8 cellular contexts compared by ENCODE assay signal in genomic region chr6:86937219-86938079, GRCh38. TPM values are rescaled to one million over a fixed set of nuclear protein-coding genes. Genes with fewer than 3 reads are reported as not detected.
DNase-seq lines count a peak whose midpoint lies in the region; ATAC-seq, FAIRE-seq and TF ChIP-seq lines count a peak whose summit lies in the region.

HTR1E (plus strand) TSS chr6:86937528; CDS start chr6:87015335, 77,807 bp downstream.

- peak within 1 kb of the TSS; percentile 84 for H3K4me2 ChIP-seq in IMR-90 (ENCODE audit: low read depth, low read length)

- TF ChIP-seq POLR2A in IMR-90 (IDR thresholded peaks at IDR 0.05; ENCODE audit: low read depth, low read length) = no peak
- no peak for TF ChIP-seq POLR2A in gastroesophageal sphincter (IDR thresholded peaks at IDR 0.05)

- no peak within 1 kb of the TSS for H3K56ac ChIP-seq in IMR-90 (ENCODE audit: extremely low read depth, insufficient read depth, low read length)

- H3K4me3 Mint-ChIP-seq in naive thymus-derived CD8-positive, alpha-beta T cell = no peak within 1 kb of the TSS

- no CpG with 5 or more reads among the region's 55 CpGs for WGBS in IMR-90 (ENCODE audit: extremely low coverage in 2 of 2, insufficient read length in 1 of 2), 2 experiments
- WGBS in gastroesophageal sphincter (ENCODE audit: low coverage in 1 of 2), 2 donors = 0 to 2% methylated on average over 9 to 10 of the region's 55 CpGs
- WGBS in pancreas, 2 donors = 1% methylated on average over 50 to 55 of the region's 55 CpGs

- H3K9me1 ChIP-seq in IMR-90 (ENCODE audit: insufficient read depth, low read length) = no peaks in the 10 kb centered on the region

- no peak within 1 kb of the TSS for H4K8ac ChIP-seq in IMR-90 (ENCODE audit: low read depth in 2 of 2, low read length in 2 of 2)

- no peak within 1 kb of the TSS for H4K91ac ChIP-seq in IMR-90 (ENCODE audit: insufficient read depth, low read depth, low read length)

- H3K27me3 ChIP-seq in IMR-90 (ENCODE audit: control insufficient read depth, insufficient read depth, low read length) (peaks cover 10% of the 10 kb centered on the region), gastroesophageal sphincter (peaks cover 9% of the 10 kb centered on the region), pancreas (no peaks in the 10 kb centered on the region)

- peak within 1 kb of the TSS; percentile 71 for H2AFZ ChIP-seq in IMR-90 (replicated peaks; ENCODE audit: low read length, poor library complexity)

- H2BK20ac ChIP-seq in IMR-90 (ENCODE audit: low read depth, low read length) = no peak within 1 kb of the TSS

- POLR2A ChIA-PET in IMR-90 (lab: Charles Lee; ENCODE audit: unreplicated experiment) = no interaction called here
- POLR2A ChIA-PET in naive thymus-derived CD8-positive, alpha-beta T cell (lab: Charles Lee) = no interaction called here

- TF ChIP-seq EP300 in gastroesophageal sphincter (IDR thresholded peaks at IDR 0.05) = no peak

- FAIRE-seq in pancreas (lab: Jason Lieb, UNC) = no peak

- H3K4me1 Mint-ChIP-seq in naive thymus-derived CD8-positive, alpha-beta T cell = peaks cover 0 to 4% (median 2%) of the 10 kb centered on the region in 4 donors

- no peaks in the 10 kb centered on the region for H3K4me1 ChIP-seq in IMR-90 (ENCODE audit: control insufficient read depth, insufficient read depth, low read length)
- peaks cover 0 to 21% (median 0%) of the 10 kb centered on the region in 3 donors for H3K4me1 ChIP-seq in gastroesophageal sphincter
- peaks cover 0 to 3% (median 0%) of the 10 kb centered on the region in 3 donors for H3K4me1 ChIP-seq in pancreas

- intact Hi-C loops in IMR-90 (cut with micrococcal nuclease) (loop anchor here (2.0 to 5.0 kb wide), 3 partner anchors 1017 to 1260 kb away; no protein-coding TSS in a partner anchor), pancreas (cut with DNase I) (no loop called here)

- no peak within 1 kb of the TSS for H2BK5ac ChIP-seq in IMR-90 (ENCODE audit: low read depth, low read length, poor library complexity, severe bottlenecking)

- no peaks in the 10 kb centered on the region for H3K79me1 ChIP-seq in IMR-90 (ENCODE audit: low read depth in 1 of 2, low read length in 2 of 2)

- H4K5ac ChIP-seq in IMR-90 (ENCODE audit: low read depth, low read length) = no peak within 1 kb of the TSS

- peaks cover 0 to 3% (median 0%) of the 10 kb centered on the region in 3 donors for H3K36me3 Mint-ChIP-seq in naive thymus-derived CD8-positive, alpha-beta T cell

- in situ Hi-C loops in IMR-90 (cut with MboI; ENCODE audit: low sequenced_read_pairs) = no loop called here

- no peak within 1 kb of the TSS for H2AK9ac ChIP-seq in IMR-90 (replicated peaks; ENCODE audit: low read depth, low read length, poor library complexity)

- H3K9me3 Mint-ChIP-seq in naive thymus-derived CD8-positive, alpha-beta T cell = peaks cover 0 to 7% (median 0%) of the 10 kb centered on the region in 9 donors

- H3K4ac ChIP-seq in IMR-90 (ENCODE audit: low read depth, low read length) = no peak within 1 kb of the TSS

- H3K23ac ChIP-seq in IMR-90 (ENCODE audit: low read depth, low read length) = no peak within 1 kb of the TSS

- no peak within 1 kb of the TSS for H2AK5ac ChIP-seq in IMR-90 (ENCODE audit: low read depth, low read length)

- no TSS peak for BruUV-seq in IMR-90 (replicated peaks; lab: Mats Ljungman, UMichigan)

- H2BK120ac ChIP-seq in IMR-90 (ENCODE audit: low read depth, low read length) = no peak within 1 kb of the TSS

- DNase-seq in D341Med (ENCODE audit: low spot score) (peak; percentile 81), IMR-90 (peak; percentile 2), T1000 (lab: John Stamatoyannopoulos, UW) (peak; percentile 7), pancreas (peak; percentile 46 to 76 (median 63)), epidermal melanocyte (ENCODE audit: insufficient read length, low spot score) (no peak)
- no peak for DNase-seq in naive thymus-derived CD8-positive, alpha-beta T cell

- no peak within 1 kb of the TSS for H3K14ac ChIP-seq in IMR-90 (replicated peaks; ENCODE audit: low read depth, low read length)

- no peak within 1 kb of the TSS for H3K18ac ChIP-seq in IMR-90 (ENCODE audit: low read depth, low read length)

- ATAC-seq in GM19372 (IDR thresholded peaks at IDR 0.05; ENCODE audit: low read depth, unreplicated experiment) (peak; percentile 76), IMR-90 (ENCODE audit: low read depth) (peak; percentile 82), gastroesophageal sphincter (peak; percentile 81), pancreas (peak; percentile 95 to 96 (median 96))
- ATAC-seq in naive thymus-derived CD8-positive, alpha-beta T cell = no peak

- peaks cover 16 to 83% (median 36%) of the 10 kb centered on the region in 5 donors for H3K27me3 Mint-ChIP-seq in naive thymus-derived CD8-positive, alpha-beta T cell

- no peaks in the 10 kb centered on the region for H3K9me3 ChIP-seq in IMR-90 (ENCODE audit: control insufficient read depth, insufficient read depth, low read length)
- no peaks in the 10 kb centered on the region for H3K9me3 ChIP-seq in gastroesophageal sphincter
- H3K9me3 ChIP-seq in pancreas = no peaks in the 10 kb centered on the region

- CTCF ChIA-PET in IMR-90 (lab: Yijun Ruan, JAX) = no interaction called here

- 0 out of 2 replicates have a peak, but pooled peaks have one; percentile 19 for TF ChIP-seq RAD21 in IMR-90 (IDR thresholded peaks at IDR 0.05; ENCODE audit: low read length)

- no peaks in the 10 kb centered on the region for H4K20me1 ChIP-seq in IMR-90 (ENCODE audit: insufficient read depth, low read length)

- no peak within 1 kb of the TSS for H3K9ac ChIP-seq in IMR-90 (ENCODE audit: low read depth, low read length)

- H3K27ac ChIP-seq in IMR-90 (ENCODE audit: insufficient read depth, low read length) (no peak within 1 kb of the TSS), gastroesophageal sphincter (peak within 1 kb of the TSS in 2 of 4 donors; percentile 50 to 57), pancreas (peak within 1 kb of the TSS in 2 of 4 donors; percentile 19 to 58)

- H2BK15ac ChIP-seq in IMR-90 (ENCODE audit: low read depth, low read length) = no peak within 1 kb of the TSS

- H3K36me3 ChIP-seq in IMR-90 (ENCODE audit: control insufficient read depth, insufficient read depth, low read length) = no peaks in the 10 kb centered on the region
- H3K36me3 ChIP-seq in gastroesophageal sphincter = no peaks in the 10 kb centered on the region
- no peaks in the 10 kb centered on the region for H3K36me3 ChIP-seq in pancreas

- H3K4me3 ChIP-seq in IMR-90 (ENCODE audit: insufficient read depth, low read depth, low read length) = no peak within 1 kb of the TSS
- H3K4me3 ChIP-seq in gastroesophageal sphincter = peak within 1 kb of the TSS; percentile 31 to 54
- H3K4me3 ChIP-seq in pancreas = peak within 1 kb of the TSS; percentile 13 to 47 (median 32)

- dilution Hi-C loops in IMR-90 (cut with HindIII; ENCODE audit: low sequenced_read_pairs, unreplicated experiment) = no loop called here

- TF ChIP-seq CTCF in IMR-90 (conservative IDR thresholded peaks at IDR 0.05; ENCODE audit: low read depth, low read length) (peak; percentile 38), gastroesophageal sphincter (IDR thresholded peaks at IDR 0.05) (peak in 3 of 4 experiments; percentile 44 to 72 (median 58)), pancreas (IDR thresholded peaks at IDR 0.05) (peak; percentile 17 to 58 (median 45))

- H3K27ac Mint-ChIP-seq in naive thymus-derived CD8-positive, alpha-beta T cell = no peak within 1 kb of the TSS

TF ChIP-seq in IMR-90, 13 proteins besides CTCF, POLR2A, EP300 and RAD21:
- TF ChIP-seq NFE2L2 (IDR thresholded peaks at IDR 0.05; ENCODE audit: low read depth, low read length) (no peak), MAZ (IDR thresholded peaks at IDR 0.05; ENCODE audit: borderline replicate concordance, low read depth, low read length) (no peak), FOS (IDR thresholded peaks at IDR 0.05; ENCODE audit: low read depth, low read length) (no peak), ELK1 (IDR thresholded peaks at IDR 0.05; ENCODE audit: borderline replicate concordance, low read depth, low read length) (no peak), RFX5 (IDR thresholded peaks at IDR 0.05; ENCODE audit: low read depth, low read length) (no peak), MAFK (IDR thresholded peaks at IDR 0.05; ENCODE audit: low read depth, low read length) (no peak), USF2 (IDR thresholded peaks at IDR 0.05; ENCODE audit: low read depth, low read length) (no peak), SMC3 (IDR thresholded peaks at IDR 0.05; ENCODE audit: low read depth, low read length) (no peak), CEBPB (IDR thresholded peaks at IDR 0.05; ENCODE audit: low read depth, low read length) (no peak), MXI1 (IDR thresholded peaks at IDR 0.05; ENCODE audit: borderline replicate concordance, low read depth, low read length) (no peak), BHLHE40 (IDR thresholded peaks at IDR 0.05; ENCODE audit: low read depth, low read length) (no peak), CHD1 (IDR thresholded peaks at IDR 0.05; ENCODE audit: low read depth, low read length) (no peak), RCOR1 (IDR thresholded peaks at IDR 0.05; ENCODE audit: insufficient replicate concordance, low read length) (no peak)

RNA-seq across cellular contexts. Expression of gene HTR1E, which starts in this region (rescaled TPM):
- total RNA-seq in IMR-90 (2012; rRNA removed) (not detected in 2 replicates), gastroesophageal sphincter (under 1 TPM in 3 of 4 donors, not detected in 1; 0.17 to 0.93 (median 0.81) TPM), pancreas (under 1 TPM in 3 of 6 donors, not detected in 3; 0.09 to 0.52 (median 0.24) TPM)
- polyA plus RNA-seq in IMR-90 (2012; rRNA removed) (not detected in 2 replicates), pancreas (not detected)
- not detected in 2 replicates for polyA plus RNA-seq in IMR-90 (2012; cell fraction: cytosol; rRNA removed)
- not detected in 2 replicates for polyA plus RNA-seq in IMR-90 (2012; cell fraction: nucleus; rRNA removed; ENCODE audit: low replicate concordance)
- total RNA-seq in naive thymus-derived CD8-positive, alpha-beta T cell = not detected
- not detected for polyA plus RNA-seq in naive thymus-derived CD8-positive, alpha-beta T cell

Comparison
In these comparisons a context has a peak if more than half of its experiments do, and no peak if none do; other contexts are left out.
1. Peak in DNase-seq, ATAC-seq and H3K4me2 ChIP-seq in IMR-90; RNA of the gene not detected or under 1 TPM.
2. Peak in ATAC-seq and H3K4me3 ChIP-seq in gastroesophageal sphincter; RNA of the gene not detected or under 1 TPM.
3. Peak in DNase-seq, ATAC-seq and H3K4me3 ChIP-seq in pancreas; RNA of the gene not detected or under 1 TPM.
4. DNase-seq: peak in D341Med (single experiment) and T1000 (single experiment); none in naive thymus-derived CD8-positive, alpha-beta T cell (0 of 10) and epidermal melanocyte (single experiment).
5. Peak in every context shown above with its lines, with median percentiles within 50 percentile points of each other: CTCF ChIP-seq.